In genomic region chr2:3557588-3558204, GRCh38 we compare ENCODE assay signal across 7 cellular contexts. TPM values are rescaled to one million over a fixed set of nuclear protein-coding genes. Genes with fewer than 3 reads are reported as not detected.
DNase-seq lines count a peak whose midpoint lies in the region; ATAC-seq, FAIRE-seq and TF ChIP-seq lines count a peak whose summit lies in the region.

No MANE protein-coding gene starts in this region.

- TF ChIP-seq POLR2A in esophagus muscularis mucosa (IDR thresholded peaks at IDR 0.05; ENCODE audit: low read depth), result no peak

- ATAC-seq in GM18909 (IDR thresholded peaks at IDR 0.05; ENCODE audit: poor library complexity, unreplicated experiment) (peak; percentile 29), HG02798 (IDR thresholded peaks at IDR 0.05; ENCODE audit: poor library complexity, unreplicated experiment) (peak; percentile 27)

- intact Hi-C loops in esophagus muscularis mucosa (cut with DNase I), result loop anchor here (2.0 kb wide), 1 partner anchor 17 kb away; the partner anchor contains the start of gene RPS7

- peak overlapping the region; percentile 91 for H3K9ac ChIP-seq in parathyroid adenoma

- peaks cover 19 to 24% (median 21%) of the 10 kb centered on the region in 4 donors for H3K4me1 ChIP-seq in esophagus muscularis mucosa
- H3K4me1 ChIP-seq in parathyroid adenoma, result peaks cover 3% of the 10 kb centered on the region

- peak overlapping the region; percentile 97 for H2AFZ ChIP-seq in parathyroid adenoma

- H3K4me3 ChIP-seq in esophagus muscularis mucosa, result peak overlapping the region; percentile 83 to 92 (median 86)
- peak overlapping the region; percentile 90 for H3K4me3 ChIP-seq in parathyroid adenoma (ENCODE audit: low read depth, low read length)

- H3K36me3 ChIP-seq in esophagus muscularis mucosa (peaks cover 37 to 50% (median 38%) of the 10 kb centered on the region in 4 donors), parathyroid adenoma (ENCODE audit: control insufficient read depth, insufficient read depth, low read length) (no peaks in the 10 kb centered on the region)

- H3K9me3 ChIP-seq in esophagus muscularis mucosa (no peaks in the 10 kb centered on the region), parathyroid adenoma (ENCODE audit: control insufficient read depth, low read length) (no peaks in the 10 kb centered on the region)

- peak overlapping the region; percentile 91 for H3K4me2 ChIP-seq in parathyroid adenoma (ENCODE audit: low read length)

- peak; percentile 7 for DNase-seq in RPMI8226
- DNase-seq in esophagus muscularis mucosa (ENCODE audit: extremely low spot score), result no peak
- DNase-seq in HTR-8/SVneo (ENCODE audit: insufficient read length, low spot score), result no peak
- DNase-seq in stimulated activated CD4-positive, alpha-beta T cell treated with anti-CD3 and anti-CD28 coated beads, Interleukin-2, amount 100 ng/mL, for 48 hours, result no peak

- H3K27me3 ChIP-seq in esophagus muscularis mucosa (no peaks in the 10 kb centered on the region), parathyroid adenoma (ENCODE audit: control insufficient read depth, insufficient read depth, low read length) (no peaks in the 10 kb centered on the region)

- H3K79me2 ChIP-seq in parathyroid adenoma, result peaks cover 3% of the 10 kb centered on the region

- TF ChIP-seq CTCF in esophagus muscularis mucosa (IDR thresholded peaks at IDR 0.05) (no peak), parathyroid adenoma (IDR thresholded peaks at IDR 0.05) (no peak)

- H3K27ac ChIP-seq in esophagus muscularis mucosa (replicated peaks in 1 of 4), result peak overlapping the region; percentile 88 to 96 (median 96)
- peak overlapping the region; percentile 86 for H3K27ac ChIP-seq in parathyroid adenoma

- WGBS in esophagus muscularis mucosa, result 2% methylated on average over 15 of the region's 40 CpGs

- no peak for FAIRE-seq in HTR-8/SVneo (lab: Jason Lieb, UNC)

- no peak for TF ChIP-seq EP300 in esophagus muscularis mucosa (IDR thresholded peaks at IDR 0.05)

RNA-seq across cellular contexts. Expression of gene RNASEH1, which starts 0.4 kb away (rescaled TPM):
- 10 to 100 TPM; 30.2 to 36.5 (median 34.5) TPM for total RNA-seq in esophagus muscularis mucosa

RNA-seq across cellular contexts. Expression of gene RPS7, which starts 17.4 kb away (rescaled TPM):
- 1,000 to 10,000 TPM in 3 of 4 donors, 100 to 1,000 TPM in 1; 950 to 4,390 (median 2,121) TPM for total RNA-seq in esophagus muscularis mucosa

RNA-seq across cellular contexts. Expression of gene COLEC11, which starts 37.2 kb away (rescaled TPM):
- 10 to 100 TPM in 1 of 4 donors, 1 to 10 TPM in 3; 2.1 to 19.1 (median 6.6) TPM for total RNA-seq in esophagus muscularis mucosa

RNA-seq across cellular contexts. Expression of gene ADI1, which starts 38.4 kb away (rescaled TPM):
- 100 to 1,000 TPM in 1 of 4 donors, 10 to 100 TPM in 3; 90.0 to 130 (median 96.9) TPM for total RNA-seq in esophagus muscularis mucosa
